Comparison of ENCODE assay signal across 1 cellular context in the genomic region with DNA sequence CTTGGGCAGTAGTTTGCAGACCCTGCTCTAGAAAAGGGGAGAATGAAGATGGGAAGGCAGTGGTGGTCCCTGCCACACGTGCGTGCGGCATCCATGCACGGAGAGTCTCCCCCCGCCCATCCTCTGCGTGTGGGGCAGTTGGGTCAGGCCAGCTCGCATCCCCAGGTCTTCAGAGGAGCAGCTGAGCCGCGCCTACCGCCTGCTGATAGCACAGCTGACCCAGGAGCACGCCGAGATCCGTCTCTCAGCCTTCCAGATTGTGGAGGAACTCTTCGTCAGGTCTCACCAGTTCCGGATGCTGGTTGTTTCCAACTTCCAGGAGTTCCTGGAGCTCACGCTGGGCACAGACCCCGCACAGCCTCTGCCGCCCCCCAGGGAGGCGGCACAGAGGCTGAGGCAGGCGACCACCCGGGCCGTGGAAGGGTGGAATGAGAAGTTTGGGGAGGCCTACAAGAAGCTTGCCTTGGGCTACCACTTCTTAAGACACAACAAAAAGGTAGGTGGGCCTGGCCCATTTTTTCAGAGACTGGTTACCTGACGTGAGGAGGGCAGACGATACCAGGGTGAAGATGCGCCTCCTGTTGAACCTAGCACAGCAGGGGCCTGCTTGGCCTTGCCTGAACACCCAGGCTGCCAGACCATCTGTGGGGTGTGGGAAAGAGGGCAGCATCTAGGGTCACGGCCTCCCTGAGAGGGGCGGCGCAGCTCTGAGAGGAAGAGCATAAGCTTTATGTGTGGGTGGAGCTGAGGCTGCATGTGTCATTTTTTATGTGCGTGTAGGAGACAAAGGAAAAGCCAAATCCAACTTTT.
TF ChIP-seq lines count a peak whose summit lies in the region.

No MANE protein-coding gene starts in this region.

TF ChIP-seq in H1, 55 proteins besides CTCF, POLR2A, EP300 and RAD21:
- TF ChIP-seq ATF2 (IDR thresholded peaks at IDR 0.05; ENCODE audit: low read length) (no peak), CBX8 (IDR thresholded peaks at IDR 0.05; ENCODE audit: borderline replicate concordance, low read depth, low read length) (no peak), GTF2F1 (IDR thresholded peaks at IDR 0.05; ENCODE audit: borderline replicate concordance, low read depth, low read length) (no peak), RNF2 (IDR thresholded peaks at IDR 0.05; ENCODE audit: borderline replicate concordance, low read depth, low read length, missing control alignments, poor library complexity, severe bottlenecking) (no peak), SRF (IDR thresholded peaks at IDR 0.05; ENCODE audit: low read depth, low read length) (no peak), BCL11A (IDR thresholded peaks at IDR 0.05; ENCODE audit: low read depth in 2 of 2, low read length in 2 of 2) (no peak), KDM5A (IDR thresholded peaks at IDR 0.05; ENCODE audit: low read length) (no peak), BRCA1 (IDR thresholded peaks at IDR 0.05; ENCODE audit: low read depth, low read length) (no peak), SIRT6 (IDR thresholded peaks at IDR 0.05; ENCODE audit: low read length) (no peak), SIX5 (IDR thresholded peaks at IDR 0.05; ENCODE audit: low read depth, low read length) (no peak), ASH2L (IDR thresholded peaks at IDR 0.05; ENCODE audit: low read length) (no peak), ZNF274 (IDR thresholded peaks at IDR 0.05; ENCODE audit: borderline replicate concordance, extremely low read depth, low read length) (no peak)
